In the genomic region with DNA sequence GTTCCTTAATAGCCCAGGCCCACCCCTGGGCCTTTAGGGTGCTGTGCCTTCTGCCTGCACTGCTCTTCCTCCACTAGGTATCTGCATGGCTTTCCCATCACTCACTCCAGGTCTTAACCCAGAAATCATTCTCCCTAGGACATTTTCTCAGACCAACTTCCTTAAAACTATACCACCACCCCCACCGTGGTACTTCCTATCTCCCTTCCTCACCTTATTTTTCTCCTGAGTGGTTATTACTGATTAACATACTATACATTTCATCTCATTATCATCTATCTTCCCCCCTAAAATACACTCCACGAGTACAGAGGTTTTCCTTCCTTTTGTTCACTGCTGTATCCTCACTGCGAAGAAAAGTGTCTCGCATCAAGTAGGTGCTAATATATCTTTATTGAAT, we compare ENCODE assay signal across 23 cellular contexts.
"Had no signal": no experiment of that assay in that cellular context is flagged by ENCODE, and none has a peak within 500 bp of the region (broad histone marks: within the 10 kb centered on the region; RNA-seq: fewer than 3 reads in every experiment).

No MANE protein-coding gene starts in this region.

- DNase-seq: dermis blood vessel endothelial cell; foreskin fibroblast; gastrocnemius medialis; head of caudate nucleus; left ventricle myocardium superior; lower lobe of right lung; mucosa of descending colon; naive B cell; right lobe of liver; small intestine; stimulated activated CD4-positive, alpha-beta T cell treated with anti-CD3 and anti-CD28 coated beads, Interleukin-15, amount 100 ng/mL, for 24 hours; stimulated activated CD4-positive, alpha-beta T cell treated with anti-CD3 and anti-CD28 coated beads, Interleukin-2, amount 100 ng/mL, for 48 hours; stimulated activated naive B cell treated with anti-CD40 and anti-IgM and Interleukin-4, amounts not matched to agents 10 μg/mL and 1 μg/mL and 100 μg/mL, for 72 hours; stomach; thyroid gland; trophoblast cell had no signal

- H3K27me3 ChIP-seq: gastrocnemius medialis, right lobe of liver, stomach, thyroid gland had no signal

- H3K9ac ChIP-seq: parathyroid adenoma had no signal

- H3K4me1 ChIP-seq: gastrocnemius medialis, right lobe of liver, stomach had no signal

- H2AFZ ChIP-seq: parathyroid adenoma had no signal

- H3K4me3 ChIP-seq: coronary artery, gastrocnemius medialis, lower lobe of right lung, mucosa of descending colon, right lobe of liver, stomach, thyroid gland had no signal

- H3K36me3 Mint-ChIP-seq: naive B cell; natural killer cell treated with Interleukin-12 subunit alpha and Interleukin-12 subunit beta and Interleukin-15 and Interleukin-18, amount 100 ng/mL, for 72 hours had no signal

- H3K9me3 Mint-ChIP-seq: mesothelial cell of epicardium; natural killer cell treated with Interleukin-12 subunit alpha and Interleukin-12 subunit beta and Interleukin-15 and Interleukin-18, amount 100 ng/mL, for 72 hours; neural crest cell; stimulated activated naive B cell treated with anti-CD40 and anti-IgM and Interleukin-4, amounts not matched to agents 10 μg/mL and 1 μg/mL and 100 μg/mL, for 72 hours had no signal

- H3K4me1 Mint-ChIP-seq: naive B cell; neural crest cell; stimulated activated naive B cell treated with anti-CD40 and anti-IgM and Interleukin-4, amounts not matched to agents 10 μg/mL and 1 μg/mL and 100 μg/mL, for 72 hours had no signal

- H3K27me3 Mint-ChIP-seq: naive B cell; natural killer cell treated with Interleukin-12 subunit alpha and Interleukin-12 subunit beta and Interleukin-15 and Interleukin-18, amount 100 ng/mL, for 72 hours; progenitor cell of endocrine pancreas; stimulated activated naive B cell treated with anti-CD40 and anti-IgM and Interleukin-4, amounts not matched to agents 10 μg/mL and 1 μg/mL and 100 μg/mL, for 72 hours had no signal

- H3K27ac Mint-ChIP-seq: mesothelial cell of epicardium; natural killer cell treated with Interleukin-12 subunit alpha and Interleukin-12 subunit beta and Interleukin-15 and Interleukin-18, amount 100 ng/mL, for 72 hours; progenitor cell of endocrine pancreas had no signal

- H3K27ac ChIP-seq: coronary artery, epithelial cell of prostate, gastrocnemius medialis, lower lobe of right lung, parathyroid adenoma, right lobe of liver, stomach, thyroid gland had no signal

- H3K36me3 ChIP-seq: gastrocnemius medialis, lower lobe of right lung, right lobe of liver, stomach, thyroid gland had no signal

- H3K4me3 Mint-ChIP-seq: mesothelial cell of epicardium; naive B cell; natural killer cell treated with Interleukin-12 subunit alpha and Interleukin-12 subunit beta and Interleukin-15 and Interleukin-18, amount 100 ng/mL, for 72 hours; neural crest cell; stimulated activated naive B cell treated with anti-CD40 and anti-IgM and Interleukin-4, amounts not matched to agents 10 μg/mL and 1 μg/mL and 100 μg/mL, for 72 hours had no signal

- H3K9me3 ChIP-seq: gastrocnemius medialis, lower lobe of right lung, mucosa of descending colon, right lobe of liver, stomach, thyroid gland had no signal
